In genomic region chrX:70124678-70125077, GRCh38 we compare ENCODE assay signal across 10 cellular contexts. TPM values are rescaled to one million over a fixed set of nuclear protein-coding genes. Genes with fewer than 3 reads are reported as not detected.
"Had no signal": no experiment of that assay in that cellular context is flagged by ENCODE, and none has a peak within 500 bp of the region (broad histone marks: within the 10 kb centered on the region; RNA-seq: fewer than 3 reads in every experiment).

No MANE protein-coding gene starts in this region.

- H3K4me3 Mint-ChIP-seq: GM23338, H9, IgD-negative memory B cell had no signal

- H2AFZ ChIP-seq: GM23338 had no signal

- H3K36me3 Mint-ChIP-seq: IgD-negative memory B cell had no signal

- DNase-seq: H9, HCEC 1CT, Kasumi-1, KG1 had no signal

- FAIRE-seq: H1, H54 had no signal

- H3K4me3 ChIP-seq: GM23338 had no signal

- ATAC-seq: GM23338 had no signal

- H3K27me3 Mint-ChIP-seq: IgD-negative memory B cell had no signal

- H3K4me2 ChIP-seq: GM23338 had no signal

- H3K27ac ChIP-seq: HL-60 had no signal

- H3K27ac Mint-ChIP-seq: GM23338, H9, IgD-negative memory B cell had no signal

RNA-seq across cellular contexts. Expression of gene DGAT2L6, which starts 52.6 kb away (rescaled TPM):
- total RNA-seq: GM23338, H1, H9, HT1080 had no signal
- polyA plus RNA-seq: GM23338, H1, IgD-negative memory B cell had no signal
